ENCODE assay signal across 10 cellular contexts in the genomic region with DNA sequence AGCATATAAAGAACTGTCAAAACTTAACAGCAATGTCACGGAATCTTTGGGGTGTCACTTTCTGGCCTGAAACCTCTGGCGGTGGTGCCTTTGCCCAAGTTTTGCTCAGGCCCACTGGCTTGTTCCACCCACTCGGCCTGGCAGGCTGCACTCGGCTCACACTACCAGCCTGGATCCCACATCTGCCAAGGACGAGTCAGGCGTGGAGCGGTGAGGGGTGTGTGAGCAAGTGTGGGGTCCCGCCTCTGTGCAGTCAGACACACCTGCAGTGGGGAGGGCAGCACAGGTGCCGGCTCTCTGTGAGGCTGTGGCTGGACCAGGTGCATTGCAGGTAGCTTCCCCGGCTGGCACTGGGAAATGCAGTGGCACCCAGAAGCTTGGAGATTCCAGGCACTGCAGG. TPM values are rescaled to one million over a fixed set of nuclear protein-coding genes. Genes with fewer than 3 reads are reported as not detected.
"Had no signal": no experiment of that assay in that cellular context is flagged by ENCODE, and none has a peak within 500 bp of the region (broad histone marks: within the 10 kb centered on the region; RNA-seq: fewer than 3 reads in every experiment).

No MANE protein-coding gene starts in this region.

- H3K9ac ChIP-seq: GM23248 had no signal

- H2AFZ ChIP-seq: GM23248 had no signal

- H3K4me3 Mint-ChIP-seq: H9, IgD-negative memory B cell had no signal

- H3K27ac Mint-ChIP-seq: IgD-negative memory B cell had no signal

- FAIRE-seq: H54, HepG2 had no signal

- DNase-seq: GM23248, GOT3, HCEC 1CT, KBM-7 had no signal

- H3K4me1 Mint-ChIP-seq: IgD-negative memory B cell had no signal

- H3K4me3 ChIP-seq: GM23248 had no signal

- H3K27ac ChIP-seq: GM23248, HL-60 had no signal

RNA-seq across cellular contexts. Expression of gene EIF4E1B, which starts 56.8 kb away (rescaled TPM):
- total RNA-seq: GM23248, HepG2, HT1080 had no signal
- polyA plus RNA-seq: GM23248, HepG2, IgD-negative memory B cell had no signal

RNA-seq across cellular contexts. Expression of gene SNCB, which starts 56.9 kb away (rescaled TPM):
- total RNA-seq: GM23248, HepG2 had no signal
- polyA plus RNA-seq: GM23248, HepG2, IgD-negative memory B cell had no signal
